ENCODE assay signal across 21 cellular contexts in genomic region chr4:18754180-18754579, GRCh38.
DNase-seq lines count a peak whose midpoint lies in the region; ATAC-seq and TF ChIP-seq lines count a peak whose summit lies in the region.
"Had no signal": no experiment of that assay in that cellular context is flagged by ENCODE, and none has a peak within 500 bp of the region (broad histone marks: within the 10 kb centered on the region; RNA-seq: fewer than 3 reads in every experiment).

No MANE protein-coding gene starts in this region.

- no peak overlapping the region for H3K23ac ChIP-seq in trophoblast cell (ENCODE audit: low read length)

- BruUV-seq in PC-3 (replicated peaks; lab: Mats Ljungman, UMichigan): no TSS peak

- H3K79me1 ChIP-seq in trophoblast cell (ENCODE audit: low read length): no peaks in the 10 kb centered on the region

- TF ChIP-seq CTCF in PC-3 (conservative IDR thresholded peaks at IDR 0.05; ENCODE audit: low read depth, low read length): no peak

- H4K20me1 ChIP-seq in PC-3 (ENCODE audit: low read length): no peaks in the 10 kb centered on the region

- no peak overlapping the region for H2BK120ac ChIP-seq in trophoblast cell (ENCODE audit: insufficient read depth, low read length, poor library complexity)

- H3K9me3 ChIP-seq in HUES6 (ENCODE audit: control insufficient read depth, insufficient read depth, low read depth, low read length): peaks cover 10% of the 10 kb centered on the region; the same call in 1 of the 2 replicates
- no peaks in the 10 kb centered on the region for H3K9me3 ChIP-seq in PC-3 (ENCODE audit: low read length)
- H3K9me3 ChIP-seq in trophoblast cell (ENCODE audit: insufficient read depth, low read depth, low read length): no peaks in the 10 kb centered on the region
- H3K9me3 ChIP-seq: Peyer's patch, SJCRH30 had no signal

- H3K4me1 ChIP-seq in HUES6 (ENCODE audit: control insufficient read depth, insufficient read depth, low read length) (peaks cover 8% of the 10 kb centered on the region), PC-3 (ENCODE audit: insufficient read depth, low read length) (no peaks in the 10 kb centered on the region), trophoblast cell (ENCODE audit: control insufficient read depth in 1 of 2, insufficient read depth in 2 of 2, low read length in 2 of 2) (peaks cover 0 to 5% of the 10 kb centered on the region in 2 experiments)
- H3K4me1 ChIP-seq: Peyer's patch, SJCRH30 had no signal

- intact Hi-C loops in PC-3 (cut with micrococcal nuclease): no loop called here

- H2BK12ac ChIP-seq in trophoblast cell (ENCODE audit: low read length): no peak overlapping the region

- no peak overlapping the region for H3K18ac ChIP-seq in trophoblast cell (ENCODE audit: low read length)

- ATAC-seq in PC-3 (no peak), GM21529 (IDR thresholded peaks at IDR 0.05; ENCODE audit: unreplicated experiment) (no peak)
- ATAC-seq: HCT116 had no signal

- H2BK5ac ChIP-seq in trophoblast cell (ENCODE audit: low read depth, low read length, poor library complexity): no peak overlapping the region

- POLR2A ChIA-PET in PC-3 (lab: Charles Lee; ENCODE audit: unreplicated experiment): no interaction called here

- WGBS in trophoblast cell (ENCODE audit: extremely low coverage, insufficient coverage, insufficient read length): no CpG with 5 or more reads among the region's 2 CpGs

- CTCF ChIA-PET in PC-3 (lab: Charles Lee): no interaction called here

- no peak overlapping the region for H3K4me2 ChIP-seq in PC-3 (ENCODE audit: low read length)
- H3K4me2 ChIP-seq in trophoblast cell (ENCODE audit: low read length): peak overlapping the region; percentile 8

- no peak overlapping the region for H3K9ac ChIP-seq in HUES6 (ENCODE audit: low read length)
- H3K9ac ChIP-seq in PC-3 (ENCODE audit: low read length): no peak overlapping the region
- no peak overlapping the region for H3K9ac ChIP-seq in trophoblast cell (ENCODE audit: low read length)
- H3K9ac ChIP-seq: GM23248 had no signal

- no peaks in the 10 kb centered on the region for H3F3A ChIP-seq in PC-3 (ENCODE audit: low read length, unreplicated experiment)

- no peaks in the 10 kb centered on the region for H3K9me2 ChIP-seq in PC-3 (replicated peaks; ENCODE audit: low read length)

- no peak overlapping the region for H4K8ac ChIP-seq in trophoblast cell (ENCODE audit: low read depth, low read length)

- H3K79me2 ChIP-seq in PC-3 (ENCODE audit: low read length) (no peaks in the 10 kb centered on the region), trophoblast cell (ENCODE audit: control insufficient read depth, insufficient read depth, low read length, poor library complexity) (no peaks in the 10 kb centered on the region)

- H3K27me3 ChIP-seq in HUES6 (ENCODE audit: control insufficient read depth, insufficient read depth, low read length) (no peaks in the 10 kb centered on the region), PC-3 (ENCODE audit: low read length) (no peaks in the 10 kb centered on the region), trophoblast cell (ENCODE audit: insufficient read depth, low read length) (no peaks in the 10 kb centered on the region)
- H3K27me3 ChIP-seq: Peyer's patch, SJCRH30 had no signal

- H3K4me3 ChIP-seq in HUES6 (ENCODE audit: low read depth, low read length) (no peak overlapping the region), PC-3 (ENCODE audit: low read length) (no peak overlapping the region), trophoblast cell (ENCODE audit: low read depth, low read length) (no peak overlapping the region)
- H3K4me3 ChIP-seq: GM23248, Peyer's patch, SJCRH30 had no signal

- H2AFZ ChIP-seq in PC-3 (ENCODE audit: low read length) (no peak overlapping the region), trophoblast cell (ENCODE audit: insufficient read depth, low read length, poor library complexity) (no peak overlapping the region)
- H2AFZ ChIP-seq: GM23248 had no signal

- H4K12ac ChIP-seq in trophoblast cell (ENCODE audit: low read depth, low read length): no peak overlapping the region

- DNase-seq in PC-3 (peak; percentile 5), iPS DF 19.7 (ENCODE audit: low read depth, low spot score) (peak; percentile 3), trophoblast cell (peak; percentile 20 to 75), mucosa of gallbladder (ENCODE audit: low spot score) (no peak), AML-193 (lab: John Stamatoyannopoulos, UW) (no peak)
- DNase-seq: CD4-positive, CD25-positive, alpha-beta regulatory T cell; DMS79; GM23248; KG1; NCI-H1105; NCI-H146; NCI-H2029; NCI-H2171 treated with DMSO at 0.1 percent for 48 hours; NCI-H526; NK-92 treated with Interleukin-12 subunit alpha and Interleukin-12 subunit beta, amount 100 ng/mL, for 24 hours; Peyer's patch; SJCRH30 had no signal

- H2AK5ac ChIP-seq in trophoblast cell (ENCODE audit: low read length): no peak overlapping the region

- H3K36me3 ChIP-seq in HUES6 (ENCODE audit: control insufficient read depth, insufficient read depth, low read length) (no peaks in the 10 kb centered on the region), PC-3 (ENCODE audit: low read depth, low read length) (no peaks in the 10 kb centered on the region), trophoblast cell (ENCODE audit: control insufficient read depth in 1 of 2, insufficient read depth in 2 of 2, low read length in 2 of 2) (no peaks in the 10 kb centered on the region)
- H3K36me3 ChIP-seq: Peyer's patch, SJCRH30 had no signal

- no peak overlapping the region for H3K14ac ChIP-seq in trophoblast cell (ENCODE audit: low read length)

- H3K27ac ChIP-seq in HUES6 (ENCODE audit: low read depth, low read length): peak overlapping the region; percentile 48; the same call in 1 of the 2 replicates
- no peak overlapping the region for H3K27ac ChIP-seq in PC-3 (ENCODE audit: low read length)
- no peak overlapping the region for H3K27ac ChIP-seq in trophoblast cell (ENCODE audit: low read depth, low read length)
- H3K27ac ChIP-seq: GM23248, HL-60, Peyer's patch, SJCRH30 had no signal

- H3K4ac ChIP-seq in trophoblast cell (ENCODE audit: low read depth, low read length): no peak overlapping the region

- no peak overlapping the region for H4K91ac ChIP-seq in trophoblast cell (ENCODE audit: low read depth, low read length)

Comparison
In these comparisons a context has a peak if more than half of its experiments do, and no peak if none do; other contexts are left out.
1. DNase-seq: peak in PC-3 (single experiment), iPS DF 19.7 (single experiment) and trophoblast cell (2 of 2); none in mucosa of gallbladder (single experiment) and AML-193 (0 of 2).